In genomic region chr17:60129164-60129563, GRCh38 we compare ENCODE assay signal across 24 cellular contexts. TPM values are rescaled to one million over a fixed set of nuclear protein-coding genes. Genes with fewer than 3 reads are reported as not detected.
"Had no signal": no experiment of that assay in that cellular context is flagged by ENCODE, and none has a peak within 500 bp of the region (broad histone marks: within the 10 kb centered on the region; RNA-seq: fewer than 3 reads in every experiment).

No MANE protein-coding gene starts in this region.

- DNase-seq: IMR-90, Kasumi-1, KG1, MM.1S, NCI-H1092 treated with DMSO at 0.1 percent for 48 hours, NCI-H1436, NCI-H187, NCI-H2029, NCI-H2081 treated with DMSO at 0.1 percent for 48 hours, NCI-H2171, NCI-H226, NCI-H446, NCI-H510A, NCI-H524 treated with DMSO at 0.1 percent for 48 hours, NCI-H69, NCI-H774, PC-3, SHP77 had no signal

- H3K27ac ChIP-seq: HL-60, RWPE1 had no signal

- ATAC-seq: Panc1, PC-3, SK-N-SH treated with all-trans-retinoic acid at 6 μM for 48 hours had no signal

RNA-seq across cellular contexts. Expression of gene CA4, which starts 20.6 kb away (rescaled TPM):
- total RNA-seq: IMR-90, M059J, PC-3, SK-MEL-5 had no signal
- polyA plus RNA-seq: IMR-90 had no signal
